In the genomic region with DNA sequence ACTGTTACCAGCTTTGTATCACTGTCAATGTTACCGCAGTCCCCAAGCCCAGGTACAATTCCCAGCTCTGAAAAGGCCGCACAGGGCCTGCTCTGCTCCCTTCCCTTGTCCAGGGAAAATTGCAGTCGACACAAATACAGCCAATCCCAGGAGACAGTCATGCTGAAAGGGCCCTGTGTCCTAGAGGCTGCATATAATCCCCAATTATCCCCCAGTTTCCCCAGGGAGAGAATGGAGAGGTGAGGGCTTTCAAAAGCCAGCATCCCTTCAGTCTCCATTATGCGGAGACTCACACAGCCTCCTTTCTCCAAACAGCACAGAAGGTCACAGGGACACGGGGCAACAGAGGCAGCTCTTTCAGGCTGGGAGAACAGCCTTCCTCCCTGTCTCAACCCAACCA, we compare ENCODE assay signal across 22 cellular contexts. TPM values are rescaled to one million over a fixed set of nuclear protein-coding genes. Genes with fewer than 3 reads are reported as not detected.
DNase-seq lines count a peak whose midpoint lies in the region; ATAC-seq and TF ChIP-seq lines count a peak whose summit lies in the region.
"Had no signal": no experiment of that assay in that cellular context is flagged by ENCODE, and none has a peak within 500 bp of the region (broad histone marks: within the 10 kb centered on the region; RNA-seq: fewer than 3 reads in every experiment).

No MANE protein-coding gene starts in this region.

- no peak for TF ChIP-seq CTCF in neural progenitor cell (IDR thresholded peaks at IDR 0.05)

- H3K27me3 ChIP-seq in neural progenitor cell, result no peaks in the 10 kb centered on the region
- H3K27me3 ChIP-seq: BE2C; BLaER1 treated with 17β-estradiol and CSF1 and Interleukin-3, amounts not matched to agents 10 nM and 100 nM had no signal

- peak; percentile 39 for DNase-seq in NCI-H82 (lab: John Stamatoyannopoulos, UW)
- DNase-seq in NCI-H82 treated with DMSO at 0.1 percent for 48 hours (lab: John Stamatoyannopoulos, UW; ENCODE audit: unreplicated experiment), result no peak
- DNase-seq in NCI-H69 (lab: John Stamatoyannopoulos, UW), result peak; percentile 29
- DNase-seq in neural progenitor cell (ENCODE audit: low spot score), result peak; percentile 48
- no peak for DNase-seq in GF-D8 (lab: John Stamatoyannopoulos, UW)
- DNase-seq in activated CD4-positive, alpha-beta T cell treated with anti-CD3 and anti-CD28 coated beads for 36 hours, result no peak
- DNase-seq: 8988T; ACHN; AML-193; BE2C; Calu3; CD4-positive, alpha-beta memory T cell; COR-L47; DMS153; DND-41; H9; HFFc6 had no signal

- no peak for ATAC-seq in GM19035 (IDR thresholded peaks at IDR 0.05; ENCODE audit: unreplicated experiment)
- ATAC-seq in activated CD4-positive, alpha-beta T cell treated with anti-CD3 and anti-CD28 coated beads for 36 hours, result no peak
- ATAC-seq: A549, GM12878, GM23338 had no signal

- H3K27me3 Mint-ChIP-seq in neural progenitor cell (ENCODE audit: insufficient read depth, low read depth), result peaks cover 16% of the 10 kb centered on the region
- H3K27me3 Mint-ChIP-seq in activated CD4-positive, alpha-beta T cell treated with anti-CD3 and anti-CD28 coated beads for 36 hours, result peaks cover 32% of the 10 kb centered on the region

- H3K79me2 ChIP-seq in neural progenitor cell (ENCODE audit: low read depth), result no peaks in the 10 kb centered on the region

- H3K9me3 Mint-ChIP-seq in neural progenitor cell, result no peaks in the 10 kb centered on the region
- H3K9me3 Mint-ChIP-seq in activated CD4-positive, alpha-beta T cell treated with anti-CD3 and anti-CD28 coated beads for 36 hours (ENCODE audit: low read depth), result no peaks in the 10 kb centered on the region
- H3K9me3 Mint-ChIP-seq: GM23338, H9, HFFc6 had no signal

- H3K36me3 Mint-ChIP-seq in neural progenitor cell, result no peaks in the 10 kb centered on the region
- no peaks in the 10 kb centered on the region for H3K36me3 Mint-ChIP-seq in activated CD4-positive, alpha-beta T cell treated with anti-CD3 and anti-CD28 coated beads for 36 hours (ENCODE audit: low read depth)
- H3K36me3 Mint-ChIP-seq: CD4-positive, alpha-beta memory T cell had no signal

- peaks cover 3% of the 10 kb centered on the region for H3K4me1 Mint-ChIP-seq in neural progenitor cell
- H3K4me1 Mint-ChIP-seq in activated CD4-positive, alpha-beta T cell treated with anti-CD3 and anti-CD28 coated beads for 36 hours, result no peaks in the 10 kb centered on the region
- H3K4me1 Mint-ChIP-seq: CD4-positive, alpha-beta memory T cell; GM23338 had no signal

- no peak overlapping the region for H3K27ac Mint-ChIP-seq in neural progenitor cell
- no peak overlapping the region for H3K27ac Mint-ChIP-seq in activated CD4-positive, alpha-beta T cell treated with anti-CD3 and anti-CD28 coated beads for 36 hours
- H3K27ac Mint-ChIP-seq: CD4-positive, alpha-beta memory T cell; GM23338; H9; HFFc6 had no signal

- H3K4me3 ChIP-seq in neural progenitor cell, result no peak overlapping the region
- H3K4me3 ChIP-seq: A549; BLaER1 treated with 17β-estradiol and CSF1 and Interleukin-3, amounts not matched to agents 10 nM and 100 nM; GM12878; GM23338 had no signal

- no peak overlapping the region for H2AFZ ChIP-seq in neural progenitor cell (replicated peaks)
- H2AFZ ChIP-seq: GM23338 had no signal

- no peaks in the 10 kb centered on the region for H3F3A ChIP-seq in neural progenitor cell (ENCODE audit: low read depth)

- POLR2A ChIA-PET in activated CD4-positive, alpha-beta T cell treated with anti-CD3 and anti-CD28 coated beads for 36 hours (lab: Charles Lee), result no interaction called here

- CTCF ChIA-PET in activated CD4-positive, alpha-beta T cell treated with anti-CD3 and anti-CD28 coated beads for 36 hours (lab: Charles Lee), result interaction anchor here (0.7 to 1.3 kb wide), 2 partner anchors 8 to 46 kb away, joined by 3 to 4 read pairs; no protein-coding TSS in a partner anchor

- no peak overlapping the region for H3K4me2 ChIP-seq in neural progenitor cell
- H3K4me2 ChIP-seq: A549; BLaER1 treated with 17β-estradiol and CSF1 and Interleukin-3, amounts not matched to agents 10 nM and 100 nM; GM23338 had no signal

- H3K4me1 ChIP-seq in neural progenitor cell, result peaks cover 6% of the 10 kb centered on the region
- H3K4me1 ChIP-seq: A549, BE2C had no signal

- intact Hi-C loops in activated CD4-positive, alpha-beta T cell treated with anti-CD3 and anti-CD28 coated beads for 36 hours (cut with DNase I, micrococcal nuclease), result no loop called here

- no peaks in the 10 kb centered on the region for H3K36me3 ChIP-seq in neural progenitor cell
- H3K36me3 ChIP-seq: BE2C; BLaER1 treated with 17β-estradiol and CSF1 and Interleukin-3, amounts not matched to agents 10 nM and 100 nM had no signal

- H3K9me3 ChIP-seq in neural progenitor cell (ENCODE audit: low read depth), result no peaks in the 10 kb centered on the region
- H3K9me3 ChIP-seq: A549, BE2C had no signal

- no peak overlapping the region for H3K4me3 Mint-ChIP-seq in neural progenitor cell
- H3K4me3 Mint-ChIP-seq in activated CD4-positive, alpha-beta T cell treated with anti-CD3 and anti-CD28 coated beads for 36 hours, result no peak overlapping the region
- H3K4me3 Mint-ChIP-seq: CD4-positive, alpha-beta memory T cell; GM23338; H9; HFFc6 had no signal

- no peak overlapping the region for H3K27ac ChIP-seq in neural progenitor cell
- H3K27ac ChIP-seq: A549; BLaER1 treated with 17β-estradiol and CSF1 and Interleukin-3, amounts not matched to agents 10 nM and 100 nM had no signal

- H3K9ac ChIP-seq in neural progenitor cell, result no peak overlapping the region
- H3K9ac ChIP-seq: BLaER1 treated with 17β-estradiol and CSF1 and Interleukin-3, amounts not matched to agents 10 nM and 100 nM had no signal

- H4K20me1 ChIP-seq in neural progenitor cell (ENCODE audit: low read depth), result no peaks in the 10 kb centered on the region
- H4K20me1 ChIP-seq: BLaER1 treated with 17β-estradiol and CSF1 and Interleukin-3, amounts not matched to agents 10 nM and 100 nM had no signal

RNA-seq across cellular contexts. Expression of gene CTIF, which starts 17.1 kb away (rescaled TPM):
- 14.7 and 17.6 TPM in 2 replicates for total RNA-seq in neural progenitor cell (ENCODE audit: low replicate concordance)
- total RNA-seq in activated CD4-positive, alpha-beta T cell treated with anti-CD3 and anti-CD28 coated beads for 36 hours, result 1 to 10 TPM; 4.5 to 5.3 TPM

Comparison
In these comparisons a context has a peak if more than half of its experiments do, and no peak if none do; other contexts are left out.
1. DNase-seq: peak in NCI-H82 (single experiment), NCI-H69 (single experiment) and neural progenitor cell (single experiment); none in NCI-H82 treated with DMSO at 0.1 percent for 48 hours (single experiment), GF-D8 (single experiment) and activated CD4-positive, alpha-beta T cell treated with anti-CD3 and anti-CD28 coated beads for 36 hours (single experiment).